ENCODE assay signal across 12 cellular contexts in genomic region chr11:2787816-2788750, GRCh38.
DNase-seq lines count a peak whose midpoint lies in the region; TF ChIP-seq lines count a peak whose summit lies in the region.
"Had no signal": no experiment of that assay in that cellular context is flagged by ENCODE, and none has a peak within 500 bp of the region (broad histone marks: within the 10 kb centered on the region; RNA-seq: fewer than 3 reads in every experiment).

No MANE protein-coding gene starts in this region.

- peak; percentile 33 for DNase-seq in activated CD8-positive, alpha-beta memory T cell treated with anti-CD3 and anti-CD28 coated beads for 24 hours
- DNase-seq in activated CD8-positive, alpha-beta memory T cell treated with anti-CD3 and anti-CD28 coated beads, Interleukin-2, amount 50 U/mL, for 4 hours, result no peak
- DNase-seq in dorsolateral prefrontal cortex, result peak in 6 of 10 donors; percentile 0 to 19 (median 14)
- peak; percentile 39 for DNase-seq in mesendoderm
- DNase-seq in spleen, result peak; percentile 47
- DNase-seq in SHP77 treated with DMSO at 0.1 percent for 48 hours (lab: John Stamatoyannopoulos, UW), result no peak
- DNase-seq in NCI-H2171 (lab: John Stamatoyannopoulos, UW), result no peak
- no peak for DNase-seq in NCI-H2196 (lab: John Stamatoyannopoulos, UW; ENCODE audit: unreplicated experiment)
- DNase-seq: activated CD4-positive, alpha-beta T cell treated with anti-CD3 and anti-CD28 coated beads, Interleukin-2, amount 50 U/mL, for 1 hour; Calu3; effector memory CD4-positive, alpha-beta T cell had no signal

- H3K4me3 ChIP-seq in dorsolateral prefrontal cortex (no peak overlapping the region), mesendoderm (ENCODE audit: low read length) (no peak overlapping the region), spleen (no peak overlapping the region)
- H3K4me3 ChIP-seq: thoracic aorta had no signal

- no peak for TF ChIP-seq POLR2A in spleen (IDR thresholded peaks at IDR 0.05)

- no peak overlapping the region for H3K4ac ChIP-seq in mesendoderm (ENCODE audit: low read depth, low read length)

- no peak overlapping the region for H3K18ac ChIP-seq in mesendoderm (ENCODE audit: low read length)

- H3K56ac ChIP-seq in mesendoderm (ENCODE audit: low read length), result peak overlapping the region; percentile 42

- peaks cover 0 to 39% (median 7%) of the 10 kb centered on the region in 45 donors for H3K27me3 ChIP-seq in dorsolateral prefrontal cortex
- no peaks in the 10 kb centered on the region for H3K27me3 ChIP-seq in mesendoderm (ENCODE audit: insufficient read depth, low read length, poor library complexity)
- peaks cover 0 to 32% (median 0%) of the 10 kb centered on the region in 7 donors for H3K27me3 ChIP-seq in spleen (replicated peaks in 1 of 7)

- no peaks in the 10 kb centered on the region for H3K36me3 ChIP-seq in mesendoderm (ENCODE audit: control insufficient read depth, insufficient read depth, low read length)
- peaks cover 0 to 4% (median 0%) of the 10 kb centered on the region in 6 donors for H3K36me3 ChIP-seq in spleen
- H3K36me3 ChIP-seq: thoracic aorta had no signal

- no peak overlapping the region for H2BK15ac ChIP-seq in mesendoderm (replicated peaks; ENCODE audit: low read depth)

- no peak overlapping the region for H4K5ac ChIP-seq in mesendoderm (ENCODE audit: low read length)

- H3K27ac ChIP-seq in dorsolateral prefrontal cortex (no peak overlapping the region), mesendoderm (ENCODE audit: low read depth, low read length) (no peak overlapping the region), spleen (no peak overlapping the region)
- H3K27ac ChIP-seq: thoracic aorta had no signal

- no peak overlapping the region for H4K8ac ChIP-seq in mesendoderm (ENCODE audit: low read depth, low read length)

- H3K23ac ChIP-seq in mesendoderm (ENCODE audit: low read length), result peak overlapping the region; percentile 15

- no peaks in the 10 kb centered on the region for H3K9me3 ChIP-seq in spleen
- H3K9me3 ChIP-seq: thoracic aorta had no signal

- no CpG with 5 or more reads among the region's 24 CpGs for WGBS in mesendoderm (ENCODE audit: extremely low coverage, insufficient coverage, low lambda C conversion rate)
- 79 to 84% (median 80%) methylated on average over 23 to 24 of the region's 24 CpGs for WGBS in spleen, 5 donors

- intact Hi-C loops in dorsolateral prefrontal cortex (cut with DNase I), result no loop called here
- intact Hi-C loops in spleen (cut with DNase I; ENCODE audit: low total_unique reads), result no loop called here

- no peak overlapping the region for H2BK120ac ChIP-seq in mesendoderm (ENCODE audit: low read depth, low read length)

- no peak overlapping the region for H3K4me2 ChIP-seq in mesendoderm (ENCODE audit: low read length)

- no peak overlapping the region for H2BK5ac ChIP-seq in mesendoderm (ENCODE audit: low read length)

- H2AK5ac ChIP-seq in mesendoderm (ENCODE audit: low read length), result no peak overlapping the region

- H3K79me2 ChIP-seq in mesendoderm (ENCODE audit: control insufficient read depth, insufficient read depth, low read length), result no peaks in the 10 kb centered on the region

- no peak overlapping the region for H3K9ac ChIP-seq in mesendoderm (ENCODE audit: low read length)

- no peak for TF ChIP-seq CTCF in dorsolateral prefrontal cortex (IDR thresholded peaks at IDR 0.05 in 54 of 56, conservative IDR thresholded peaks at IDR 0.05 in 2 of 56; ENCODE audit: low read depth in 1 of 56, partially characterized antibody in 56 of 56)
- TF ChIP-seq CTCF in spleen (IDR thresholded peaks at IDR 0.05 in 8 of 11, conservative IDR thresholded peaks at IDR 0.05 in 3 of 11), result no peak

- no peaks in the 10 kb centered on the region for H3K4me1 ChIP-seq in mesendoderm (ENCODE audit: control insufficient read depth, low read depth, low read length)
- peaks cover 0 to 18% (median 13%) of the 10 kb centered on the region in 6 donors for H3K4me1 ChIP-seq in spleen

- no peaks in the 10 kb centered on the region for H3K79me1 ChIP-seq in mesendoderm (ENCODE audit: low read length)

Comparison
In these comparisons a context has a peak if more than half of its experiments do, and no peak if none do; other contexts are left out.
1. DNase-seq: peak in activated CD8-positive, alpha-beta memory T cell treated with anti-CD3 and anti-CD28 coated beads for 24 hours (single experiment), dorsolateral prefrontal cortex (6 of 10), mesendoderm (single experiment) and spleen (single experiment); none in activated CD8-positive, alpha-beta memory T cell treated with anti-CD3 and anti-CD28 coated beads, Interleukin-2, amount 50 U/mL, for 4 hours (single experiment), SHP77 treated with DMSO at 0.1 percent for 48 hours (single experiment), NCI-H2171 (single experiment) and NCI-H2196 (single experiment).